ENCODE assay signal across 25 cellular contexts in the genomic region with DNA sequence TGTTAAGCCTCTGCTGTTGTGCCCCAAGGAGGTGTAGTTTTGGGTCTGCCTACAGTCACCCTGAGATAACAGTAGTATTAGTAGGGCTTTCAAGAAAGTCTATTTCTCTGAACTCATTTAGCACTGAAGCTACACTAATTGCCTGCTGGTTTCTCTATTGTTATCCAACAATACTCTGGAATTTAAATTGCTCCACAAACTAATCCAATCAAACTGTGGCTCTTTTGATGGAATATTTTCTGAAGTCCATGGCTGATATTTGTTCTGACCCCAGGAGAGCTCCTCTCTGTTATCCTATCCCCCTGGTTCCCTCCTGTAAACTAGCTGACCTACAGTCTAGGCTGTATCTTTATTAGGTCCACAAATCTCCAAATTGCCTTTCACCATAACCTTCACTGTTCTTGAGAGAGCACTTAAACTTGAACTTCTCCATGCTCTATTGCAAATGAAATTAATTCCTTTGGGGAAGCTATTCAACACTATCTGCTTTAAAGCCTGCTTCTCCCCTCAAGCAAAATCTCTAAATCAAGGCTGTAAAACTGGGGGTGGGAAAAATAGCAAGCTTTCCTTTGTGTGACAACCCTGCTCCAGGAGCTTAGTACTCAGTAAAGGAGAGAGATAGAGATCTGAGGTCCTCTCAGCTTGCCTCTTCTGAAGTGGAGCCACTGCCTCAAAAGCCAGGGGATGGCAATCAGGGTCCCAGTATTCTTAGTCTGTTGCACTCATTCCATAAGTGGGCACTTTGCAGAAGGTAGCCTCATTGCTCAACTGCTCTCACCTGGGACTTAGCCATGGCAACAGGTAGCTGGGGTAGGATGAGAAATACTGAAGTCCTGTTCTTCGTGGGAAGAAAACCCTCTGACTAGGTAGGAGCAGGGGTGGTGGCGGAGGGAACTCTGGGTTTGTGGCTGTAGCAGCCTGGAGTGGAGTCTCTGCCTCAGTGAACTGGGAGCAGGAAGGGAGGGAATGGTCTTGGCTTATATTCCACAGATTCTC.
"Had no signal": no experiment of that assay in that cellular context is flagged by ENCODE, and none has a peak within 500 bp of the region (broad histone marks: within the 10 kb centered on the region; RNA-seq: fewer than 3 reads in every experiment).

No MANE protein-coding gene starts in this region.

- H3K36me3 ChIP-seq: brain microvascular endothelial cell, heart right ventricle, prostate gland, right atrium auricular region, thoracic aorta had no signal

- H3K4me1 Mint-ChIP-seq: activated CD4-positive, alpha-beta T cell treated with anti-CD3 and anti-CD28 coated beads, Interleukin-2, amount 10 ng/mL, durations not matched to agents 24 days and 14 days; naive thymus-derived CD8-positive, alpha-beta T cell had no signal

- H3K27me3 Mint-ChIP-seq: dendritic cell treated with granulocyte-macrophage colony-stimulating factor and Interleukin-4, amounts not matched to agents 40 ng/mL and 50 ng/mL, for 4 days had no signal

- H3K4me3 Mint-ChIP-seq: activated CD4-positive, alpha-beta T cell treated with anti-CD3 and anti-CD28 coated beads, Interleukin-2, amount 10 ng/mL, durations not matched to agents 24 days and 14 days; activated CD8-positive, alpha-beta T cell treated with anti-CD3 and anti-CD28 coated beads, Interleukin-2, amount 10 ng/mL, durations not matched to agents 7 days and 5 days; activated T-helper 1 cell treated with anti-CD3 and anti-CD28 coated beads, Interleukin-12 subunit alpha, Interleukin-12 subunit beta, Interleukin-2, Interleukin-4 antibody, amounts not matched to agents 30 ng/mL and 10 ng/mL and 1 ng/mL, durations not matched to agents 14 hours and 24 hours and 36 hours; dendritic cell treated with granulocyte-macrophage colony-stimulating factor and Interleukin-4, amounts not matched to agents 40 ng/mL and 50 ng/mL, for 4 days; mesothelial cell of epicardium; naive thymus-derived CD8-positive, alpha-beta T cell; T-helper 1 cell treated with Interleukin-12 subunit alpha and Interleukin-12 subunit beta and Interleukin-4 antibody, amounts not matched to agents 30 μg/mL and 1 μg/mL, for 36 hours had no signal

- H3K4me3 ChIP-seq: heart right ventricle, lung, prostate gland, right atrium auricular region, thoracic aorta had no signal

- H3K4me1 ChIP-seq: prostate gland had no signal

- H3K27me3 ChIP-seq: brain microvascular endothelial cell, heart right ventricle, right atrium auricular region had no signal

- H3K27ac ChIP-seq: brain microvascular endothelial cell, heart right ventricle, prostate gland, right atrium auricular region, thoracic aorta had no signal

- ATAC-seq: activated CD4-positive, CD25-positive, alpha-beta regulatory T cell treated with anti-CD3 and anti-CD28 coated beads, Interleukin-2, amount 50 U/mL, for 24 hours; activated CD8-positive, alpha-beta T cell treated with anti-CD3 and anti-CD28 coated beads, Interleukin-2, amount 10 ng/mL, durations not matched to agents 7 days and 5 days; activated naive CD4-positive, alpha-beta T cell treated with anti-CD3 and anti-CD28 coated beads, Interleukin-2, amount 50 U/mL, for 72 hours; heart right ventricle; left lobe of liver; naive thymus-derived CD8-positive, alpha-beta T cell had no signal

- H3K27ac Mint-ChIP-seq: activated CD4-positive, alpha-beta T cell treated with anti-CD3 and anti-CD28 coated beads, Interleukin-2, amount 10 ng/mL, durations not matched to agents 24 days and 14 days; activated CD8-positive, alpha-beta T cell treated with anti-CD3 and anti-CD28 coated beads, Interleukin-2, amount 10 ng/mL, durations not matched to agents 7 days and 5 days; activated naive CD4-positive, alpha-beta T cell treated with anti-CD3 and anti-CD28 coated beads, Interleukin-2, amount 50 U/mL, for 72 hours; activated T-helper 1 cell treated with anti-CD3 and anti-CD28 coated beads, Interleukin-12 subunit alpha, Interleukin-12 subunit beta, Interleukin-2, Interleukin-4 antibody, amounts not matched to agents 30 ng/mL and 10 ng/mL and 1 ng/mL, durations not matched to agents 14 hours and 24 hours and 36 hours; dendritic cell treated with granulocyte-macrophage colony-stimulating factor and Interleukin-4, amounts not matched to agents 40 ng/mL and 50 ng/mL, for 4 days; mesothelial cell of epicardium; T-helper 1 cell treated with Interleukin-12 subunit alpha and Interleukin-12 subunit beta and Interleukin-4 antibody, amounts not matched to agents 30 μg/mL and 1 μg/mL, for 36 hours had no signal

- DNase-seq: activated CD4-positive, alpha-beta T cell treated with anti-CD3 and anti-CD28 coated beads, Interleukin-2, amount 10 ng/mL, durations not matched to agents 24 days and 14 days; activated CD8-positive, alpha-beta T cell treated with anti-CD3 and anti-CD28 coated beads, Interleukin-2, amount 10 ng/mL, durations not matched to agents 7 days and 5 days; activated gamma-delta T cell; aorta; brain microvascular endothelial cell; caudate nucleus; effector CD4-positive, alpha-beta T cell; erythroblast; foreskin fibroblast; heart right ventricle; kidney; naive thymus-derived CD8-positive, alpha-beta T cell; stimulated activated CD4-positive, alpha-beta T cell treated with anti-CD3 and anti-CD28 coated beads, Interleukin-4, amount 100 ng/mL, for 24 hours; stimulated activated naive CD4-positive, alpha-beta T cell treated with Interleukin-2 at 50 U/mL for 16 hours had no signal

- H3K9me3 ChIP-seq: prostate gland, right atrium auricular region, thoracic aorta had no signal

- H3K9me3 Mint-ChIP-seq: activated CD4-positive, alpha-beta T cell treated with anti-CD3 and anti-CD28 coated beads, Interleukin-2, amount 10 ng/mL, durations not matched to agents 24 days and 14 days; dendritic cell treated with granulocyte-macrophage colony-stimulating factor and Interleukin-4, amounts not matched to agents 40 ng/mL and 50 ng/mL, for 4 days; T-helper 1 cell treated with Interleukin-12 subunit alpha and Interleukin-12 subunit beta and Interleukin-4 antibody, amounts not matched to agents 30 μg/mL and 1 μg/mL, for 36 hours had no signal
